1 cellular context compared by ENCODE assay signal in genomic region chr21:45451771-45452182, GRCh38.
TF ChIP-seq lines count a peak whose summit lies in the region.

No MANE protein-coding gene starts in this region.

TF ChIP-seq in H1, 55 proteins besides CTCF, POLR2A, EP300 and RAD21 (continued from another document):
- TF ChIP-seq CHD7 (IDR thresholded peaks at IDR 0.05; ENCODE audit: insufficient replicate concordance, low read length), result no peak
- TF ChIP-seq USF2 (IDR thresholded peaks at IDR 0.05; ENCODE audit: low read length), result no peak
- TF ChIP-seq MAFK (IDR thresholded peaks at IDR 0.05; ENCODE audit: low read depth, low read length), result no peak
- no peak for TF ChIP-seq TAF1 (IDR thresholded peaks at IDR 0.05; ENCODE audit: low read depth, low read length)
